In the genomic region with DNA sequence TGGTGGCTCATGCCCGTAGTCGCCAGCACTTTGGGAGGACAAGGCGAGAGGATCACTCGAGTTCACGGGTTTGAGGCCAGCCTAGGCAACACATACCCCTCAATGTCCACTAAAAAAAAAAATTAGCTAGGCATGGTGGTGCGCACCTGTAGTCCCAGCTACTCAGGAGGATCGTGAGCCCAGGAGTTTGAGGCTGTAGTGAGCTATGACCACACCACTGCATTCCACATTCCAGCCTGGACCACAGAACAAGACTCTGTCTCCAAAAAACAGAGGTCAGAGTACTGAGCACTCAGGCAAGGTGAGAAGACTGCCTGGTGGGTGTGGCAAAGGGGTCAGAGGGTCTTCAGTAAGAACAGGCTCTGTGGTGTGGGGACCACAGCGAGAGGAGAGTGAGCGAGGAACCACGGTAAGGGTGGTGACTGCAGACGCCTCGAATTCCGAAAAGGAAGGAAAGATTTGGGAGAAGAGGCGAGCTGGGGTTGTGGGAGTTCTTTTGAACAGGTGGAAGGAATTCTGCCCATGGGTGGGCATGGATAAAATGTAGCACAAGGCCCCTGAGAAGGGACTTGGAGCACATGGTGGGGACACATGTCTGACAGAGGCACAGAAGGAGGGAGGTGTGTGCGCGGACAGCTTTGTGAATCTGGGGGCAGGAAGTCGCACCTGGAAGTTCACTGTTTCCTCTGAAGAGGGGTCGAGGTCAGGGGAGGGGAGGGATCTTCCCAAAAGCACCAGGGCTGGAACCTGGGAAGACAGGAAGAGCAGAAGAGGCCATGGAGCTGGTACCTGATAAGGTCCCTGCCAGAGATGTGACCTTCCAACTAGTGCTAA, we compare ENCODE assay signal across 1 cellular context.
TF ChIP-seq lines count a peak whose summit lies in the region.

No MANE protein-coding gene starts in this region.

TF ChIP-seq in H1, 55 proteins besides CTCF, POLR2A, EP300 and RAD21:
- TF ChIP-seq SRF (IDR thresholded peaks at IDR 0.05; ENCODE audit: low read depth, low read length) (no peak), KDM4A (IDR thresholded peaks at IDR 0.05; ENCODE audit: low read depth, low read length, severe bottlenecking) (no peak), HDAC6 (IDR thresholded peaks at IDR 0.05; ENCODE audit: low read depth, low read length) (no peak), PHF8 (conservative IDR thresholded peaks at IDR 0.05; ENCODE audit: low read depth, low read length) (no peak)
- TF ChIP-seq, protein P1, sequence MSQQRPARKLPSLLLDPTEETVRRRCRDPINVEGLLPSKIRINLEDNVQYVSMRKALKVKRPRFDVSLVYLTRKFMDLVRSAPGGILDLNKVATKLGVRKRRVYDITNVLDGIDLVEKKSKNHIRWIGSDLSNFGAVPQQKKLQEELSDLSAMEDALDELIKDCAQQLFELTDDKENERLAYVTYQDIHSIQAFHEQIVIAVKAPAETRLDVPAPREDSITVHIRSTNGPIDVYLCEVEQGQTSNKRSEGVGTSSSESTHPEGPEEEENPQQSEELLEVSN (IDR thresholded peaks at IDR 0.05) = no peak
